ENCODE assay signal across 9 cellular contexts in genomic region chr15:32844118-32844711, GRCh38.
DNase-seq lines count a peak whose midpoint lies in the region; ATAC-seq and TF ChIP-seq lines count a peak whose summit lies in the region.
"Had no signal": no experiment of that assay in that cellular context is flagged by ENCODE, and none has a peak within 500 bp of the region (broad histone marks: within the 10 kb centered on the region; RNA-seq: fewer than 3 reads in every experiment).

No MANE protein-coding gene starts in this region.

- no peak for ATAC-seq in HG03354 (IDR thresholded peaks at IDR 0.05; ENCODE audit: poor library complexity, severe bottlenecking, unreplicated experiment)

- no peaks in the 10 kb centered on the region for H3K9me2 ChIP-seq in neural cell (ENCODE audit: insufficient read depth, low read length)

- no peak for TF ChIP-seq EP300 in neural cell (conservative IDR thresholded peaks at IDR 0.05; ENCODE audit: poor library complexity, severe bottlenecking)

- TF ChIP-seq POLR2A in breast epithelium (IDR thresholded peaks at IDR 0.05), result no peak

- H3K4me3 ChIP-seq in GM12864 (ENCODE audit: low read depth, low read length), result no peak overlapping the region
- H3K4me3 ChIP-seq in breast epithelium, result no peak overlapping the region
- no peak overlapping the region for H3K4me3 ChIP-seq in neural cell (ENCODE audit: low read length)
- H3K4me3 ChIP-seq: SJCRH30 had no signal

- no peak overlapping the region for H2AFZ ChIP-seq in neural cell (ENCODE audit: low read depth, low read length)

- H3K79me2 ChIP-seq in neural cell (replicated peaks; ENCODE audit: insufficient read depth, low read length), result no peaks in the 10 kb centered on the region

- H3F3A ChIP-seq in neural cell (ENCODE audit: insufficient read depth, low read length, poor library complexity, severe bottlenecking), result no peaks in the 10 kb centered on the region

- no peak overlapping the region for H3K9ac ChIP-seq in neural cell (ENCODE audit: low read length)

- no peak overlapping the region for H3K4me2 ChIP-seq in neural cell (ENCODE audit: low read length)

- H3K9me3 ChIP-seq in breast epithelium, result no peaks in the 10 kb centered on the region
- H3K9me3 ChIP-seq in neural cell (ENCODE audit: low read length), result no peaks in the 10 kb centered on the region
- H3K9me3 ChIP-seq: SJCRH30 had no signal

- in situ Hi-C loops in G401 (cut with HindIII; ENCODE audit: low sequenced_read_pairs), result no loop called here

- H3K27ac ChIP-seq in breast epithelium (no peak overlapping the region), neural cell (ENCODE audit: low read length) (no peak overlapping the region), caudate nucleus (ENCODE audit: low read depth, low read length) (no peak overlapping the region)
- H3K27ac ChIP-seq: SJCRH30 had no signal

- intact Hi-C loops in breast epithelium (cut with DNase I; ENCODE audit: low total_unique reads), result no loop called here

- H3K36me3 ChIP-seq in breast epithelium, result no peaks in the 10 kb centered on the region
- no peaks in the 10 kb centered on the region for H3K36me3 ChIP-seq in neural cell (ENCODE audit: insufficient read depth, low read length)

- TF ChIP-seq CTCF in GM12864 (IDR thresholded peaks at IDR 0.05; ENCODE audit: low read depth, low read length, missing control alignments), result peak; percentile 64
- TF ChIP-seq CTCF in breast epithelium (IDR thresholded peaks at IDR 0.05), result peak in 2 of 3 donors; percentile 27 to 29
- TF ChIP-seq CTCF in neural cell (IDR thresholded peaks at IDR 0.05; ENCODE audit: poor library complexity, severe bottlenecking), result peak; percentile 58

- no peaks in the 10 kb centered on the region for H3K27me3 ChIP-seq in breast epithelium
- no peaks in the 10 kb centered on the region for H3K27me3 ChIP-seq in neural cell (ENCODE audit: insufficient read depth, low read depth, low read length)
- H3K27me3 ChIP-seq: SJCRH30 had no signal

- peak; percentile 40 for TF ChIP-seq RAD21 in neural cell (conservative IDR thresholded peaks at IDR 0.05)

- H4K20me1 ChIP-seq in neural cell (ENCODE audit: insufficient read depth), result no peaks in the 10 kb centered on the region

- H3K4me1 ChIP-seq in breast epithelium, result no peaks in the 10 kb centered on the region
- H3K4me1 ChIP-seq: SJCRH30 had no signal

- peak; percentile 5 for DNase-seq in GM12864 (ENCODE audit: low read depth)
- peak; percentile 51 for DNase-seq in NCI-H1092 treated with DMSO at 0.1 percent for 48 hours (lab: John Stamatoyannopoulos, UW)
- DNase-seq in breast epithelium (ENCODE audit: low spot score in 2 of 2), result no peak
- no peak for DNase-seq in caudate nucleus (lab: John Stamatoyannopoulos, UW)
- DNase-seq in G401 (ENCODE audit: low spot score), result no peak
- DNase-seq in ecto neural progenitor cell (ENCODE audit: low spot score), result no peak

TF ChIP-seq in neural cell, 6 proteins besides CTCF, POLR2A, EP300 and RAD21:
- TF ChIP-seq REST (IDR thresholded peaks at IDR 0.05; ENCODE audit: borderline replicate concordance) (no peak), TAF1 (IDR thresholded peaks at IDR 0.05; ENCODE audit: low read depth) (no peak), EZH2 (IDR thresholded peaks at IDR 0.05; ENCODE audit: borderline replicate concordance, insufficient read depth, low read length, poor library complexity, severe bottlenecking) (no peak), MXI1 (conservative IDR thresholded peaks at IDR 0.05; ENCODE audit: poor library complexity, severe bottlenecking) (no peak), SMC3 (conservative IDR thresholded peaks at IDR 0.05; ENCODE audit: poor library complexity) (peak; percentile 34)

Comparison
In these comparisons a context has a peak if more than half of its experiments do, and no peak if none do; other contexts are left out.
1. DNase-seq: peak in GM12864 (single experiment) and NCI-H1092 treated with DMSO at 0.1 percent for 48 hours (single experiment); none in breast epithelium (0 of 2), caudate nucleus (0 of 61), G401 (single experiment) and ecto neural progenitor cell (single experiment).
2. Peak in every context shown above with its lines, with median percentiles within 50 percentile points of each other: CTCF ChIP-seq.